ENCODE assay signal across 2 cellular contexts in the genomic region with DNA sequence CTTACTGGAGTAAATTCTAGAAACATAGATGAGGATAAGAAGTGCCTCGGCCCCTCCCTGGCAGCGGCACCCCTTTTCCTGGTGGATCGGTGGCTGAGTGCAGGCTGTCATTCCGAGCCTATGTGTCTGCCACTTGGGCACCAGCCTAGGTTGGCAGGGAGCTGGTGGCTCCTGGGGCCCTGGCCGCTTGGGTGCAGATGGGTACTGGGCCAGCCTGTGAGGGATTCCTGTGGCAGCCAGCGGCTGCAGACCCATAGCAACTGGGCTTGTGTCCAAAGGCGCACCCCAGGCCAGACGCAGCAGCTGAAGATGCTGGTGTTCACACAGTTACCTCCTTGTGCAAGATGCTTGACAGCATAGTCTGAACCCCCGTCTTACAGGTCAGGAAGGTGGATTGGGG.
TF ChIP-seq lines count a peak whose summit lies in the region.

No MANE protein-coding gene starts in this region.

TF ChIP-seq in SK-N-SH, 30 proteins besides CTCF, POLR2A, EP300 and RAD21 (continued from another document):
- TF ChIP-seq, protein P1, sequence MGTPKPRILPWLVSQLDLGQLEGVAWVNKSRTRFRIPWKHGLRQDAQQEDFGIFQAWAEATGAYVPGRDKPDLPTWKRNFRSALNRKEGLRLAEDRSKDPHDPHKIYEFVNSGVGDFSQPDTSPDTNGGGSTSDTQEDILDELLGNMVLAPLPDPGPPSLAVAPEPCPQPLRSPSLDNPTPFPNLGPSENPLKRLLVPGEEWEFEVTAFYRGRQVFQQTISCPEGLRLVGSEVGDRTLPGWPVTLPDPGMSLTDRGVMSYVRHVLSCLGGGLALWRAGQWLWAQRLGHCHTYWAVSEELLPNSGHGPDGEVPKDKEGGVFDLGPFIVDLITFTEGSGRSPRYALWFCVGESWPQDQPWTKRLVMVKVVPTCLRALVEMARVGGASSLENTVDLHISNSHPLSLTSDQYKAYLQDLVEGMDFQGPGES (IDR thresholded peaks at IDR 0.05; ENCODE audit: low read depth, low read length): no peak
- TF ChIP-seq EZH2phosphoT487 (IDR thresholded peaks at IDR 0.05; ENCODE audit: borderline replicate concordance, low read depth): no peak
- no peak for TF ChIP-seq NFIC (IDR thresholded peaks at IDR 0.05; ENCODE audit: borderline replicate concordance)
- no peak for TF ChIP-seq GATA2 (CRISPR knock-in tag; IDR thresholded peaks at IDR 0.05)
- TF ChIP-seq ELF1 (IDR thresholded peaks at IDR 0.05): no peak
- TF ChIP-seq NRF1 (IDR thresholded peaks at IDR 0.05; ENCODE audit: low read depth, low read length): no peak
- TF ChIP-seq TAF1 (IDR thresholded peaks at IDR 0.05; ENCODE audit: borderline replicate concordance, low read depth, low read length): no peak
- TF ChIP-seq SMC3 (IDR thresholded peaks at IDR 0.05; ENCODE audit: low read depth, low read length): no peak
TF ChIP-seq in SK-N-SH: peak in this region for 0.

TF ChIP-seq in SK-N-SH treated with all-trans-retinoic acid at 6 μM for 48 hours, 23 proteins besides CTCF, POLR2A, EP300 and RAD21 (continued from another document):
- TF ChIP-seq, protein P2, sequence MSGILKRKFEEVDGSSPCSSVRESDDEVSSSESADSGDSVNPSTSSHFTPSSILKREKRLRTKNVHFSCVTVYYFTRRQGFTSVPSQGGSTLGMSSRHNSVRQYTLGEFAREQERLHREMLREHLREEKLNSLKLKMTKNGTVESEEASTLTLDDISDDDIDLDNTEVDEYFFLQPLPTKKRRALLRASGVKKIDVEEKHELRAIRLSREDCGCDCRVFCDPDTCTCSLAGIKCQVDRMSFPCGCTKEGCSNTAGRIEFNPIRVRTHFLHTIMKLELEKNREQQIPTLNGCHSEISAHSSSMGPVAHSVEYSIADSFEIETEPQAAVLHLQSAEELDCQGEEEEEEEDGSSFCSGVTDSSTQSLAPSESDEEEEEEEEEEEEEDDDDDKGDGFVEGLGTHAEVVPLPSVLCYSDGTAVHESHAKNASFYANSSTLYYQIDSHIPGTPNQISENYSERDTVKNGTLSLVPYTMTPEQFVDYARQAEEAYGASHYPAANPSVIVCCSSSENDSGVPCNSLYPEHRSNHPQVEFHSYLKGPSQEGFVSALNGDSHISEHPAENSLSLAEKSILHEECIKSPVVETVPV (CRISPR knock-in tag; IDR thresholded peaks at IDR 0.05): no peak
- TF ChIP-seq ZFP3 (CRISPR knock-in tag; IDR thresholded peaks at IDR 0.05) (no peak), OSR1 (CRISPR knock-in tag; IDR thresholded peaks at IDR 0.05) (no peak), PPARA (CRISPR knock-in tag; IDR thresholded peaks at IDR 0.05; ENCODE audit: borderline replicate concordance) (no peak), GLIS3 (CRISPR knock-in tag; IDR thresholded peaks at IDR 0.05) (no peak)
- TF ChIP-seq, protein P3, sequence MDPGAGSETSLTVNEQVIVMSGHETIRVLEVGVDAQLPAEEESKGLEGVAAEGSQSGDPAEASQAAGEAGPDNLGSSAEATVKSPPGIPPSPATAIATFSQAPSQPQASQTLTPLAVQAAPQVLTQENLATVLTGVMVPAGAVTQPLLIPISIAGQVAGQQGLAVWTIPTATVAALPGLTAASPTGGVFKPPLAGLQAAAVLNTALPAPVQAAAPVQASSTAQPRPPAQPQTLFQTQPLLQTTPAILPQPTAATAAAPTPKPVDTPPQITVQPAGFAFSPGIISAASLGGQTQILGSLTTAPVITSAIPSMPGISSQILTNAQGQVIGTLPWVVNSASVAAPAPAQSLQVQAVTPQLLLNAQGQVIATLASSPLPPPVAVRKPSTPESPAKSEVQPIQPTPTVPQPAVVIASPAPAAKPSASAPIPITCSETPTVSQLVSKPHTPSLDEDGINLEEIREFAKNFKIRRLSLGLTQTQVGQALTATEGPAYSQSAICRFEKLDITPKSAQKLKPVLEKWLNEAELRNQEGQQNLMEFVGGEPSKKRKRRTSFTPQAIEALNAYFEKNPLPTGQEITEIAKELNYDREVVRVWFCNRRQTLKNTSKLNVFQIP (CRISPR knock-in tag; IDR thresholded peaks at IDR 0.05; ENCODE audit: borderline replicate concordance, low read depth): no peak
